In genomic region chr1:23504156-23504555, GRCh38 we compare ENCODE assay signal across 1 cellular context. TPM values are rescaled to one million over a fixed set of nuclear protein-coding genes. Genes with fewer than 3 reads are reported as not detected.
"Had no signal": no experiment of that assay in that cellular context is flagged by ENCODE, and none has a peak within 500 bp of the region (broad histone marks: within the 10 kb centered on the region; RNA-seq: fewer than 3 reads in every experiment).

No MANE protein-coding gene starts in this region.

RNA-seq across cellular contexts. Expression of gene ASAP3, which starts 20.2 kb away (rescaled TPM):
- total RNA-seq: natural killer cell treated with Interleukin-12 subunit alpha and Interleukin-12 subunit beta and Interleukin-15 and Interleukin-18, amount 100 ng/mL, for 72 hours had no signal
